ENCODE assay signal across 2 cellular contexts in genomic region chr13:45834411-45834994, GRCh38.
A peak's percentile ranks its signal among the peaks of the same experiment; 100 is the strongest.
TF ChIP-seq lines count a peak whose summit lies in the region.

No MANE protein-coding gene starts in this region.

TF ChIP-seq in HepG2, 621 proteins besides CTCF, POLR2A, EP300 and RAD21:
- TF ChIP-seq PAF1 (CRISPR knock-in tag; IDR thresholded peaks at IDR 0.05) (no peak), ZNF768 (CRISPR knock-in tag; IDR thresholded peaks at IDR 0.05) (peak; percentile 64)

TF ChIP-seq in neural cell, 6 proteins besides CTCF, POLR2A, EP300 and RAD21:
- TF ChIP-seq SMC3 (conservative IDR thresholded peaks at IDR 0.05; ENCODE audit: poor library complexity), result no peak
- TF ChIP-seq, protein P1, sequence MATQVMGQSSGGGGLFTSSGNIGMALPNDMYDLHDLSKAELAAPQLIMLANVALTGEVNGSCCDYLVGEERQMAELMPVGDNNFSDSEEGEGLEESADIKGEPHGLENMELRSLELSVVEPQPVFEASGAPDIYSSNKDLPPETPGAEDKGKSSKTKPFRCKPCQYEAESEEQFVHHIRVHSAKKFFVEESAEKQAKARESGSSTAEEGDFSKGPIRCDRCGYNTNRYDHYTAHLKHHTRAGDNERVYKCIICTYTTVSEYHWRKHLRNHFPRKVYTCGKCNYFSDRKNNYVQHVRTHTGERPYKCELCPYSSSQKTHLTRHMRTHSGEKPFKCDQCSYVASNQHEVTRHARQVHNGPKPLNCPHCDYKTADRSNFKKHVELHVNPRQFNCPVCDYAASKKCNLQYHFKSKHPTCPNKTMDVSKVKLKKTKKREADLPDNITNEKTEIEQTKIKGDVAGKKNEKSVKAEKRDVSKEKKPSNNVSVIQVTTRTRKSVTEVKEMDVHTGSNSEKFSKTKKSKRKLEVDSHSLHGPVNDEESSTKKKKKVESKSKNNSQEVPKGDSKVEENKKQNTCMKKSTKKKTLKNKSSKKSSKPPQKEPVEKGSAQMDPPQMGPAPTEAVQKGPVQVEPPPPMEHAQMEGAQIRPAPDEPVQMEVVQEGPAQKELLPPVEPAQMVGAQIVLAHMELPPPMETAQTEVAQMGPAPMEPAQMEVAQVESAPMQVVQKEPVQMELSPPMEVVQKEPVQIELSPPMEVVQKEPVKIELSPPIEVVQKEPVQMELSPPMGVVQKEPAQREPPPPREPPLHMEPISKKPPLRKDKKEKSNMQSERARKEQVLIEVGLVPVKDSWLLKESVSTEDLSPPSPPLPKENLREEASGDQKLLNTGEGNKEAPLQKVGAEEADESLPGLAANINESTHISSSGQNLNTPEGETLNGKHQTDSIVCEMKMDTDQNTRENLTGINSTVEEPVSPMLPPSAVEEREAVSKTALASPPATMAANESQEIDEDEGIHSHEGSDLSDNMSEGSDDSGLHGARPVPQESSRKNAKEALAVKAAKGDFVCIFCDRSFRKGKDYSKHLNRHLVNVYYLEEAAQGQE (IDR thresholded peaks at IDR 0.05; ENCODE audit: borderline replicate concordance), result no peak
- no peak for TF ChIP-seq POLR2AphosphoS5 (IDR thresholded peaks at IDR 0.05)
- no peak for TF ChIP-seq MXI1 (conservative IDR thresholded peaks at IDR 0.05; ENCODE audit: poor library complexity, severe bottlenecking)
- TF ChIP-seq EZH2 (IDR thresholded peaks at IDR 0.05; ENCODE audit: borderline replicate concordance, insufficient read depth, low read length, poor library complexity, severe bottlenecking), result no peak
- TF ChIP-seq TAF1 (IDR thresholded peaks at IDR 0.05; ENCODE audit: low read depth), result no peak
TF ChIP-seq in neural cell: peak in this region for 0.
